In the genomic region with DNA sequence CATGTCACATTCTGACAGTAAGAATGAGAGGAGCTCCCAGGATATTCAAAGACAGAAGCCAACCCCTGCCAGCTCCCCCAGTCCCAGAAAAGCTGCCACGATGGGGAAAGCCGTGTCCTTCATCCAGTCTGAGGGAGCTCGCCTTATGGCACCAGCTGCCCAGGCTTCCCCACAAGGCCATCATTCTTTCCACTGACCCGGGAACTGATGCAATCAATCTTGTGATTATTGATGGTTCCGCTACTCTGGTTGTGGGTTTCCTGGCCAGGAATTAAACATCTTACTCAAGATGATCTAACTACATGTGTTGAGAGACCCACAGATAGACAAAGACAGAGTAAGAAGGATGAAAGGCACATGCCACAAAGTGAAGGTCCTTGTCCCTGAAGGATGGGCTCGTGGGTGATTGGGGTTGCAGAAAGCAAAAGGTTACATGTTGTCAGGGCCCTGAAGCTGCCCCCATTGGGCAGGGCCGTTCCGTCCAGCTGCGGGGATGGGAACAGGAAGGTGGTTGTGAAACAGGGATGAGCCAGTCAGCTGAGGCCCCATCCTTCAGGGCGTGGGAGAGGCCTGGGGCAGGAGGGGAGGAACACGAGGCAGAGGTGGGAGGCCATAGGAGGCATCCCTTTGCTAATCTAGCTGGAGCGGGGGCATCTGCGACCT, we compare ENCODE assay signal across 13 cellular contexts.
DNase-seq lines count a peak whose midpoint lies in the region; ATAC-seq and TF ChIP-seq lines count a peak whose summit lies in the region.
"Had no signal": no experiment of that assay in that cellular context is flagged by ENCODE, and none has a peak within 500 bp of the region (broad histone marks: within the 10 kb centered on the region; RNA-seq: fewer than 3 reads in every experiment).

No MANE protein-coding gene starts in this region.

- DNase-seq in NOMO-1 treated with dmso at 0.1 percent for 144 hours (lab: John Stamatoyannopoulos, UW; ENCODE audit: unreplicated experiment) (peak; percentile 8), colonic mucosa (peak; percentile 29), left lung (peak; percentile 81 to 92), tibial artery (peak; percentile 62 to 77), NCI-H446 (lab: John Stamatoyannopoulos, UW) (no peak), NCI-H1930 (lab: John Stamatoyannopoulos, UW) (no peak)
- DNase-seq in stimulated activated CD4-positive, alpha-beta T cell treated with anti-CD3 and anti-CD28 coated beads, Interleukin-4, amount 100 ng/mL, for 24 hours, result no peak
- DNase-seq: KG1, NCI-H446 treated with DMSO at 0.1 percent for 48 hours had no signal

- H3K36me3 ChIP-seq in colonic mucosa (no peaks in the 10 kb centered on the region), left lung (no peaks in the 10 kb centered on the region), tibial artery (no peaks in the 10 kb centered on the region)
- H3K36me3 ChIP-seq: HAP-1, SJSA1 had no signal

- H3K9ac ChIP-seq in colonic mucosa (ENCODE audit: low read depth in 2 of 2, low read length in 2 of 2), result no peak overlapping the region

- H3K4me3 ChIP-seq in colonic mucosa, result no peak overlapping the region
- H3K4me3 ChIP-seq in left lung, result no peak overlapping the region
- no peak overlapping the region for H3K4me3 ChIP-seq in tibial artery
- H3K4me3 ChIP-seq: HAP-1, SJSA1, skin epidermis had no signal

- TF ChIP-seq CTCF in colonic mucosa (IDR thresholded peaks at IDR 0.05) (no peak), left lung (IDR thresholded peaks at IDR 0.05) (no peak), tibial artery (IDR thresholded peaks at IDR 0.05) (no peak)

- H3K4me1 ChIP-seq in colonic mucosa (no peaks in the 10 kb centered on the region), left lung (peaks cover 0 to 54% of the 10 kb centered on the region in 2 donors), tibial artery (peaks cover 0 to 13% (median 3%) of the 10 kb centered on the region in 4 donors)
- H3K4me1 ChIP-seq: HAP-1, SJSA1 had no signal

- H3K9me3 ChIP-seq in colonic mucosa, result no peaks in the 10 kb centered on the region
- no peaks in the 10 kb centered on the region for H3K9me3 ChIP-seq in left lung
- no peaks in the 10 kb centered on the region for H3K9me3 ChIP-seq in tibial artery
- H3K9me3 ChIP-seq: HAP-1, SJSA1 had no signal

- no peaks in the 10 kb centered on the region for H3K27me3 ChIP-seq in colonic mucosa
- H3K27me3 ChIP-seq in left lung, result no peaks in the 10 kb centered on the region
- no peaks in the 10 kb centered on the region for H3K27me3 ChIP-seq in tibial artery
- H3K27me3 ChIP-seq: SJSA1 had no signal

- intact Hi-C loops in colonic mucosa (cut with DNase I), result no loop called here
- intact Hi-C loops in left lung (cut with DNase I), result no loop called here
- intact Hi-C loops in tibial artery (cut with DNase I; ENCODE audit: low total_unique reads), result no loop called here

- H3K27ac ChIP-seq in colonic mucosa, result no peak overlapping the region
- H3K27ac ChIP-seq in left lung, result peak overlapping the region in 1 of 2 donors; percentile 82
- H3K27ac ChIP-seq in tibial artery, result no peak overlapping the region
- H3K27ac ChIP-seq: SJSA1 had no signal

- ATAC-seq in left lung, result peak; percentile 81
- ATAC-seq: activated CD4-positive, CD25-positive, alpha-beta regulatory T cell treated with anti-CD3 and anti-CD28 coated beads, Interleukin-2, amount 50 U/mL, for 24 hours had no signal

Comparison
In these comparisons a context has a peak if more than half of its experiments do, and no peak if none do; other contexts are left out.
1. DNase-seq: peak in NOMO-1 treated with dmso at 0.1 percent for 144 hours (single experiment), colonic mucosa (single experiment), left lung (2 of 2) and tibial artery (2 of 2); none in stimulated activated CD4-positive, alpha-beta T cell treated with anti-CD3 and anti-CD28 coated beads, Interleukin-4, amount 100 ng/mL, for 24 hours (single experiment), NCI-H446 (0 of 2) and NCI-H1930 (0 of 2).